Comparison of ENCODE assay signal across 10 cellular contexts in the genomic region with DNA sequence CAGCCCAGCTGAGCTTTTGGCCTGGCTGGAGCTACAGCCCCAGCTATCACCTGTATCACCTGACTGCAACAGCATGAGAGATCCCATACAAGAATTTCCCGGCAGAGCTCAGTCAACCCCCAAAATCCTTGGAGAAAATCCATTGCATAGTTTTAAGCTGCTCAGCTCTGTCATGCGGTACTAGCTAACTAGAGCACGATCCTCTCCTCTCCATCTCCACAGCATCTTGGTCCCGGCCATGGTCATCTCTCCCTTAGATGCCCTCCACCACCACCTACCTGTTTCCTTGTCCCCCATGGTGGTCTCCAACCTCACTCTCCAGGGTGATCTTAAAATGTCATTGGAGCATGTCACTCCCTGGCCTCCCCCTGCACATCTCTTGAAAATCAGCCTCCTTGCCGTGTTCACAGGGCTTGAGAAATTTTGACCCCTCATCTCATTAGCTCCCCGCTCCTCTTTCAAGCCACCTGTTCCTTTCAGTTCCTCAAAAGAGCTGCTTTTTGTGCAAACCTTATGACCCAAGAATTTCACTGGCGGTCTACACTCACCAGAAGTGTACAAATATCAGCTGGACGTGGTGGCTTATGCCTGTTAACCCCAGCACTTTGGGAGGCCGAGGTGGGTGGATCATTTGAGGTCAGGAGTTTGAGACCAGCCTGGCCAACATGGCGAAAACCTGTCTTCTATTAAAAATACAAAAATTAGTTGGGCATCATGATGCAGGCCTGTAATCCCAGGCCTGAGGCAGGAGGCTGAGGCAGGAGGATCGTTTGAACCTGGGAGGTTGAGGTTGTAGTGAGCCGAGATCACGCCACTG. TPM values are rescaled to one million over a fixed set of nuclear protein-coding genes. Genes with fewer than 3 reads are reported as not detected.
DNase-seq lines count a peak whose midpoint lies in the region; ATAC-seq, FAIRE-seq and TF ChIP-seq lines count a peak whose summit lies in the region.
"Had no signal": no experiment of that assay in that cellular context is flagged by ENCODE, and none has a peak within 500 bp of the region (broad histone marks: within the 10 kb centered on the region; RNA-seq: fewer than 3 reads in every experiment).

No MANE protein-coding gene starts in this region.

- peak overlapping the region; percentile 25; the same call in 1 of the 2 replicates for H3K9ac ChIP-seq in OCI-LY3 (ENCODE audit: low read length)

- H3K4me2 ChIP-seq in OCI-LY3 (ENCODE audit: low read length) = peak overlapping the region; percentile 80

- H4K20me1 ChIP-seq in OCI-LY3 (ENCODE audit: insufficient read depth, low read length) = no peaks in the 10 kb centered on the region

- no peak overlapping the region for H2AFZ ChIP-seq in OCI-LY3 (ENCODE audit: low read depth, low read length)

- H3K79me2 ChIP-seq in OCI-LY3 (ENCODE audit: low read length) = no peaks in the 10 kb centered on the region

- no peak for TF ChIP-seq CTCF in OCI-LY3 (IDR thresholded peaks at IDR 0.05; ENCODE audit: low read depth, low read length)

- peak; percentile 50 for DNase-seq in GM12891 (ENCODE audit: insufficient read length, low spot score)
- DNase-seq in posterior vena cava (ENCODE audit: low spot score) = no peak
- no peak for DNase-seq in HuH-7 (ENCODE audit: low spot score)
- no peak for DNase-seq in central memory CD4-positive, alpha-beta T cell
- DNase-seq in CD1c-positive myeloid dendritic cell (ENCODE audit: extremely low spot score) = no peak
- DNase-seq: NCI-H345 had no signal

- peak; percentile 98 for FAIRE-seq in GM12891 (lab: Jason Lieb, UNC)

- H3K4me3 ChIP-seq in OCI-LY3 (ENCODE audit: low read length) = peak overlapping the region; percentile 47

- TF ChIP-seq POLR2A in GM12891 (IDR thresholded peaks at IDR 0.05; ENCODE audit: low read depth, low read length) = no peak; the same call in 1 of the 2 replicates

- H3K4me1 ChIP-seq in OCI-LY3 (ENCODE audit: low read length) = peaks cover 30% of the 10 kb centered on the region

- H3K36me3 ChIP-seq in OCI-LY3 (replicated peaks; ENCODE audit: low read depth, low read length) = peaks cover 11% of the 10 kb centered on the region

- ATAC-seq in GM19467 (IDR thresholded peaks at IDR 0.05; ENCODE audit: unreplicated experiment) = peak; percentile 95
- peak; percentile 88 for ATAC-seq in HG03060 (IDR thresholded peaks at IDR 0.05; ENCODE audit: low read depth, unreplicated experiment)

- intact Hi-C loops in posterior vena cava (cut with DNase I) = no loop called here

- H3K9me3 ChIP-seq in OCI-LY3 (ENCODE audit: insufficient read depth, low read length) = peaks cover 17% of the 10 kb centered on the region

- peak overlapping the region; percentile 16 for H3K27ac ChIP-seq in OCI-LY3 (ENCODE audit: low read length)
- H3K27ac ChIP-seq: C4-2B had no signal

- peaks cover 35% of the 10 kb centered on the region for H3K27me3 ChIP-seq in OCI-LY3 (ENCODE audit: low read depth, low read length)

TF ChIP-seq in GM12891, 5 proteins besides CTCF, POLR2A, EP300 and RAD21:
- TF ChIP-seq PAX5 (IDR thresholded peaks at IDR 0.05; ENCODE audit: insufficient read depth, low read length, severe bottlenecking) = peak; percentile 16
- TF ChIP-seq TAF1 (IDR thresholded peaks at IDR 0.05; ENCODE audit: low read depth, low read length) = no peak; the same call in 1 of the 2 replicates
- TF ChIP-seq POLR2AphosphoS5 (IDR thresholded peaks at IDR 0.05; ENCODE audit: low read depth, low read length) = peak; percentile 60; the same call in 1 of the 2 replicates
- peak; percentile 100 for TF ChIP-seq SPI1 (IDR thresholded peaks at IDR 0.05; ENCODE audit: low read depth, low read length)
- peak; percentile 14; the same call in 1 of the 2 replicates for TF ChIP-seq POU2F2 (IDR thresholded peaks at IDR 0.05; ENCODE audit: low read depth, low read length)

RNA-seq across cellular contexts. Expression of gene CLMN, which starts 8.1 kb away (rescaled TPM):
- polyA plus RNA-seq in GM12891 (2012; ENCODE audit: low read depth, missing spikeins) = 15.1 TPM
- 10 to 100 TPM in 1 of 2 donors, 1 to 10 TPM in 1; 9.4 to 11.1 TPM for total RNA-seq in posterior vena cava
